12 cellular contexts compared by ENCODE assay signal in genomic region chr11:26028294-26028954, GRCh38.
DNase-seq lines count a peak whose midpoint lies in the region; ATAC-seq and TF ChIP-seq lines count a peak whose summit lies in the region.
"Had no signal": no experiment of that assay in that cellular context is flagged by ENCODE, and none has a peak within 500 bp of the region (broad histone marks: within the 10 kb centered on the region; RNA-seq: fewer than 3 reads in every experiment).

No MANE protein-coding gene starts in this region.

- ATAC-seq in HG02943 (IDR thresholded peaks at IDR 0.05; ENCODE audit: low read depth, unreplicated experiment) (peak; percentile 46), left ventricle myocardium superior (no peak)

- TF ChIP-seq CTCF in astrocyte of the spinal cord (IDR thresholded peaks at IDR 0.05; ENCODE audit: low read depth, low read length), result no peak

- intact Hi-C loops in left ventricle myocardium superior (cut with micrococcal nuclease), result no loop called here

- in situ Hi-C loops in astrocyte of the spinal cord (cut with HindIII; ENCODE audit: low sequenced_read_pairs), result no loop called here

- DNase-seq in NCI-H1417 (lab: John Stamatoyannopoulos, UW), result peak in 2 of 3 experiments; percentile 39 to 43
- no peak for DNase-seq in NCI-H1417 treated with DMSO at 0.1 percent for 48 hours (lab: John Stamatoyannopoulos, UW)
- DNase-seq in astrocyte of the spinal cord (ENCODE audit: low read depth, low spot score), result peak; percentile 22
- peak; percentile 39 for DNase-seq in skeletal muscle cell (ENCODE audit: low read depth)
- DNase-seq in SKM-1 treated with dmso at 0.1 percent for 144 hours (lab: John Stamatoyannopoulos, UW; ENCODE audit: unreplicated experiment), result no peak
- DNase-seq in T-helper 1 cell, result no peak
- no peak for DNase-seq in left ventricle myocardium superior
- DNase-seq: activated CD8-positive, alpha-beta memory T cell treated with anti-CD3 and anti-CD28 coated beads, Interleukin-2, amount 50 U/mL, for 48 hours; NCI-H524 treated with DMSO at 0.1 percent for 48 hours; stimulated activated CD8-positive, alpha-beta memory T cell treated with anti-CD3 and anti-CD28 coated beads, Interleukin-4, amount 100 ng/mL, for 48 hours had no signal

- H3K4me3 ChIP-seq in astrocyte of the spinal cord (ENCODE audit: low read depth, low read length) (no peak overlapping the region), skeletal muscle cell (ENCODE audit: low read depth, low read length) (no peak overlapping the region)
- H3K4me3 ChIP-seq: skin epidermis had no signal

Comparison
In these comparisons a context has a peak if more than half of its experiments do, and no peak if none do; other contexts are left out.
1. DNase-seq: peak in NCI-H1417 (2 of 3), astrocyte of the spinal cord (single experiment) and skeletal muscle cell (single experiment); none in NCI-H1417 treated with DMSO at 0.1 percent for 48 hours (single experiment), SKM-1 treated with dmso at 0.1 percent for 144 hours (single experiment), T-helper 1 cell (0 of 5) and left ventricle myocardium superior (single experiment).